ENCODE assay signal across 11 cellular contexts in the genomic region with DNA sequence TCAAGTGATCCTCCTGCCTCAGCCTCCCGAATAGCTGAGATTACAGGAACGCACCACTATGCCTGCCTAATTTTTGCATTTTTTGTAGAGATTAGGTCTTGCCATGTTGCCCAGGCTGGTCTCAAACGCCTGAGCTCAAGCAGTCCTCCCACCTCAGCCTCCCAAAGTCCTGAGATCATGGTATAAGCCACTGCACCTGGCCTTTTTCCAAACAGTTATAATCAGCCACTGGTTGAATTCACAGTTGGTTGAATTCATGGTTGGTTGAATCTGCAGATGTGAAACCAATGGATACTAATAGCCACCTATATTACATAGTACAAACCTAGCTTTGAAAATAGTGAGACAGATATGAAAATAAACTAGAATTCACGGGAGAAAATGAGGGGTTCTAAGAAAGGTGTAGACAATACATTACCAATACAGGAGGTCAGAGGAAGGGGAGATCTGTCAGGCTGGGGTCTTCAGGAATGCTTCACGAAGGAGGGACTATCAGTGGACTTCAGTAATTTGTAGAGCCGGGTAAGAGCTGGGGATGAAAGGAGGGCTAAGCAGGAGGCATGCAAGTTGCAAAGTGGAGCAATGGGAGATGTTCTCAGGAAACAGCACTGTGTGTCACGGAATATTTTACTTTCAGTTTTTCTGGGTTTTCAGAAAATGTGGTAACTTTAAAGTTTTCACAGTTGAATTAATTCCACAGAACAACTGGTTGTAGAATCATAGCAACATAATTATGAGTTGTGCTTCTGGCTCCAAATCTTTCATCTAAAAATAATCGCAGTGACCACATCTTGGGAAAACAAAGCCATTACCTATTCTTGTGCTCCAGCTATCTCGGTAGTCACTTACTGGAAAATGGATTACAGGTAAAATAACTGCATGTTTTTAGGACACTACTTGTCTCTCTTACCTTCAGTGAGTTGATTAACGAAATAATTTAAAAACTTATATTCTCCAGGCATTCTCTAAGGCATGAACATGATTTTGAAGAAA. TPM values are rescaled to one million over a fixed set of nuclear protein-coding genes. Genes with fewer than 3 reads are reported as not detected.
DNase-seq lines count a peak whose midpoint lies in the region; ATAC-seq and TF ChIP-seq lines count a peak whose summit lies in the region.
"Had no signal": no experiment of that assay in that cellular context is flagged by ENCODE, and none has a peak within 500 bp of the region (broad histone marks: within the 10 kb centered on the region; RNA-seq: fewer than 3 reads in every experiment).

No MANE protein-coding gene starts in this region.

- no peaks in the 10 kb centered on the region for H3K27me3 Mint-ChIP-seq in activated CD4-positive, alpha-beta memory T cell treated with anti-CD3 and anti-CD28 coated beads for 36 hours

- no peak for TF ChIP-seq CTCF in DND-41 (IDR thresholded peaks at IDR 0.05; ENCODE audit: borderline replicate concordance, extremely low read depth, low read length, poor library complexity, severe bottlenecking)

- no peak overlapping the region for H3K9ac ChIP-seq in DND-41 (ENCODE audit: low read depth, low read length)

- DNase-seq in DND-41 (no peak), myocyte (ENCODE audit: low read depth) (peak; percentile 51), cortex of kidney (lab: John Stamatoyannopoulos, UW) (no peak), NCI-H446 treated with DMSO at 0.1 percent for 48 hours (lab: John Stamatoyannopoulos, UW) (no peak)
- no peak for DNase-seq in activated CD4-positive, alpha-beta memory T cell treated with anti-CD3 and anti-CD28 coated beads for 36 hours
- DNase-seq: NCI-H82, upper lobe of left lung had no signal

- H3K9me3 ChIP-seq in DND-41 (ENCODE audit: insufficient read depth, low read length, severe bottlenecking): no peaks in the 10 kb centered on the region
- H3K9me3 ChIP-seq: esophagus muscularis mucosa, upper lobe of left lung had no signal

- intact Hi-C loops in activated CD4-positive, alpha-beta memory T cell treated with anti-CD3 and anti-CD28 coated beads for 36 hours (cut with micrococcal nuclease): loop anchor here (1.0 to 2.0 kb wide), 4 partner anchors 12 to 62 kb away; no protein-coding TSS in a partner anchor

- ATAC-seq in DND-41 (ENCODE audit: insufficient read depth, low read depth): no peak
- peak; percentile 49 for ATAC-seq in GM21390 (IDR thresholded peaks at IDR 0.05; ENCODE audit: unreplicated experiment)
- ATAC-seq in GM19452 (IDR thresholded peaks at IDR 0.05; ENCODE audit: unreplicated experiment): no peak
- ATAC-seq in HG02884 (IDR thresholded peaks at IDR 0.05; ENCODE audit: unreplicated experiment): no peak

- H4K20me1 ChIP-seq in DND-41 (ENCODE audit: insufficient read depth, low read length): peaks cover 13% of the 10 kb centered on the region; the same call in 1 of the 2 replicates

- peaks cover 9% of the 10 kb centered on the region for H3K36me3 Mint-ChIP-seq in activated CD4-positive, alpha-beta memory T cell treated with anti-CD3 and anti-CD28 coated beads for 36 hours

- no peaks in the 10 kb centered on the region for H3K27me3 ChIP-seq in DND-41 (ENCODE audit: insufficient read depth, low read length, poor library complexity)
- H3K27me3 ChIP-seq: esophagus muscularis mucosa, upper lobe of left lung had no signal

- CTCF ChIA-PET in activated CD4-positive, alpha-beta memory T cell treated with anti-CD3 and anti-CD28 coated beads for 36 hours (lab: Charles Lee): interaction anchor here (0.8 to 1.4 kb wide), 3 partner anchors 13 to 98 kb away, joined by 3 to 8 read pairs (median 3); partner anchors contain the start of gene CEP85L

- peak overlapping the region; percentile 8 for H3K27ac ChIP-seq in DND-41 (ENCODE audit: low read length)
- H3K27ac ChIP-seq: esophagus muscularis mucosa, upper lobe of left lung had no signal

- H2AFZ ChIP-seq in DND-41 (ENCODE audit: low read depth, low read length): no peak overlapping the region

- POLR2A ChIA-PET in activated CD4-positive, alpha-beta memory T cell treated with anti-CD3 and anti-CD28 coated beads for 36 hours (lab: Charles Lee): interaction anchor here (0.9 to 2.2 kb wide), 3 partner anchors 13 to 45 kb away, joined by 3 to 10 read pairs (median 9); partner anchors contain the start of gene CEP85L

- H3K4me3 Mint-ChIP-seq in activated CD4-positive, alpha-beta memory T cell treated with anti-CD3 and anti-CD28 coated beads for 36 hours: peak overlapping the region; percentile 86

- H3K9me3 Mint-ChIP-seq in activated CD4-positive, alpha-beta memory T cell treated with anti-CD3 and anti-CD28 coated beads for 36 hours: no peaks in the 10 kb centered on the region

- no peak overlapping the region for H3K4me3 ChIP-seq in DND-41 (ENCODE audit: low read depth in 1 of 2, low read length in 2 of 2)
- H3K4me3 ChIP-seq: upper lobe of left lung had no signal

- H3K4me1 ChIP-seq in DND-41 (ENCODE audit: insufficient read depth, low read length): peaks cover 24% of the 10 kb centered on the region

- H3K36me3 ChIP-seq in DND-41 (ENCODE audit: insufficient read depth, low read length): peaks cover 4% of the 10 kb centered on the region; the same call in 1 of the 2 replicates
- H3K36me3 ChIP-seq: esophagus muscularis mucosa, upper lobe of left lung had no signal

- peaks cover 75% of the 10 kb centered on the region for H3K79me2 ChIP-seq in DND-41 (ENCODE audit: insufficient read depth, low read length)

- H3K4me1 Mint-ChIP-seq in activated CD4-positive, alpha-beta memory T cell treated with anti-CD3 and anti-CD28 coated beads for 36 hours (ENCODE audit: low read depth): peaks cover 76% of the 10 kb centered on the region

- peak overlapping the region; percentile 93 for H3K27ac Mint-ChIP-seq in activated CD4-positive, alpha-beta memory T cell treated with anti-CD3 and anti-CD28 coated beads for 36 hours

- no peak overlapping the region for H3K4me2 ChIP-seq in DND-41 (ENCODE audit: insufficient read depth, low read length)

RNA-seq across cellular contexts. Expression of gene CEP85L, which starts 12.9 kb away (rescaled TPM):
- total RNA-seq in activated CD4-positive, alpha-beta memory T cell treated with anti-CD3 and anti-CD28 coated beads for 36 hours: 10 to 100 TPM; 21.1 to 23.3 TPM
- total RNA-seq in myocyte: 18.6 and 18.7 TPM in 2 replicates
- 2.1 TPM for polyA plus RNA-seq in myocyte (2012)
